In the genomic region with DNA sequence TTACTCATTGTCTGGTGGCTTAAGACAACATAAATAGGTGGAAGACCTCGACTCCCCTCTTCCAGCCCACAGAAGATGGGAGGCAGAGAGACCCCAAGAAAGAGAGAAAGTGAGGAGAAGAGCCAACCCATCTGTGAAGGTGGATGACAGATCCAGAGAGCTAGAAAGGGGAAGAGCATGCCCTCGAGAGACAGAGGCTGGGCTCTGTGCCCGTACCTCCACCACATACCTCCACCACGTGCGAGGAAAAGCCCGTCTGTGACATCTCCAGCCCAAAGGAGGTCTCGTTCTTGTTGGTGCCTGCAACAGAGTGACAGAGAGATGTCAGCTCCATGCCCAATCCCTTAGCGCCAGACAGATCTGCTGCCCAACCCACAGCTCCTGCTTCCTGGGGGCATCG, we compare ENCODE assay signal across 15 cellular contexts.
"Had no signal": no experiment of that assay in that cellular context is flagged by ENCODE, and none has a peak within 500 bp of the region (broad histone marks: within the 10 kb centered on the region; RNA-seq: fewer than 3 reads in every experiment).

No MANE protein-coding gene starts in this region.

- DNase-seq: activated CD4-positive, alpha-beta T cell treated with anti-CD3 and anti-CD28 coated beads for 1 hour; activated naive CD4-positive, alpha-beta T cell; anterior cingulate cortex; cerebellar nuclear complex; effector memory CD8-positive, alpha-beta T cell; hypothalamus; mammary epithelial cell; naive thymus-derived CD8-positive, alpha-beta T cell; pancreas; SW 1271; WERI-Rb-1 had no signal

- H3K27me3 ChIP-seq: breast epithelium, pancreas, right lobe of liver had no signal

- H3K36me3 ChIP-seq: breast epithelium, pancreas, right lobe of liver, WERI-Rb-1 had no signal

- H3K9me3 Mint-ChIP-seq: activated T-helper 17 cell treated with anti-CD3 and anti-CD28 coated beads, Interleukin-2, amount 50 U/mL, for 72 hours; effector memory CD8-positive, alpha-beta T cell; naive thymus-derived CD8-positive, alpha-beta T cell; stimulated activated effector memory CD8-positive, alpha-beta T cell treated with anti-CD3 and anti-CD28 coated beads, Interleukin-12 subunit alpha, Interleukin-12 subunit beta, amount 100 ng/mL, for 72 hours had no signal

- H3K4me3 ChIP-seq: breast epithelium, pancreas, right lobe of liver had no signal

- H3K27ac ChIP-seq: pancreas, right lobe of liver, WERI-Rb-1 had no signal

- H3K27ac Mint-ChIP-seq: activated T-helper 17 cell treated with anti-CD3 and anti-CD28 coated beads, Interleukin-2, amount 50 U/mL, for 72 hours; effector memory CD8-positive, alpha-beta T cell; stimulated activated effector memory CD8-positive, alpha-beta T cell treated with anti-CD3 and anti-CD28 coated beads, Interleukin-12 subunit alpha, Interleukin-12 subunit beta, amount 100 ng/mL, for 72 hours had no signal

- H3K4me3 Mint-ChIP-seq: activated T-helper 17 cell treated with anti-CD3 and anti-CD28 coated beads, Interleukin-2, amount 50 U/mL, for 72 hours; effector memory CD8-positive, alpha-beta T cell; naive thymus-derived CD8-positive, alpha-beta T cell; stimulated activated effector memory CD8-positive, alpha-beta T cell treated with anti-CD3 and anti-CD28 coated beads, Interleukin-12 subunit alpha, Interleukin-12 subunit beta, amount 100 ng/mL, for 72 hours had no signal

- H3K36me3 Mint-ChIP-seq: naive thymus-derived CD8-positive, alpha-beta T cell; stimulated activated effector memory CD8-positive, alpha-beta T cell treated with anti-CD3 and anti-CD28 coated beads, Interleukin-12 subunit alpha, Interleukin-12 subunit beta, amount 100 ng/mL, for 72 hours had no signal

- H3K27me3 Mint-ChIP-seq: activated T-helper 17 cell treated with anti-CD3 and anti-CD28 coated beads, Interleukin-2, amount 50 U/mL, for 72 hours had no signal

- H3K4me1 ChIP-seq: pancreas, right lobe of liver had no signal

- H3K9me3 ChIP-seq: breast epithelium, pancreas, right lobe of liver had no signal

- ATAC-seq: activated T-helper 17 cell treated with anti-CD3 and anti-CD28 coated beads, Interleukin-2, amount 50 U/mL, for 72 hours; effector memory CD8-positive, alpha-beta T cell; naive thymus-derived CD8-positive, alpha-beta T cell; pancreas; right lobe of liver; stimulated activated effector memory CD8-positive, alpha-beta T cell treated with anti-CD3 and anti-CD28 coated beads, Interleukin-12 subunit alpha, Interleukin-12 subunit beta, amount 100 ng/mL, for 72 hours had no signal
